In genomic region chr10:96130326-96130758, GRCh38 we compare ENCODE assay signal across 8 cellular contexts. TPM values are rescaled to one million over a fixed set of nuclear protein-coding genes. Genes with fewer than 3 reads are reported as not detected.
DNase-seq lines count a peak whose midpoint lies in the region; ATAC-seq and TF ChIP-seq lines count a peak whose summit lies in the region.

No MANE protein-coding gene starts in this region.

- DNase-seq in ELR (ENCODE audit: low read depth) (peak; percentile 89), HuH-7.5 (ENCODE audit: low spot score) (peak; percentile 44), SJCRH30 (peak; percentile 80 to 84), left cardiac atrium (peak; percentile 77), psoas muscle (peak; percentile 73 to 75)
- DNase-seq in activated naive CD4-positive, alpha-beta T cell treated with anti-CD3 and anti-CD28 coated beads, Interleukin-2, amount 50 U/mL, for 72 hours (ENCODE audit: low spot score in 2 of 2) = peak; percentile 75 to 82
- no peak for DNase-seq in central memory CD4-positive, alpha-beta T cell

- H3K4me3 ChIP-seq in SJCRH30 = peak overlapping the region; percentile 78
- peak overlapping the region; percentile 88 for H3K4me3 ChIP-seq in psoas muscle

- H3K4me1 ChIP-seq in SJCRH30 (0 out of 2 replicates have a peak, but pooled peaks cover 5% of the 10 kb centered on the region), psoas muscle (no peaks in the 10 kb centered on the region)

- ATAC-seq in GM21529 (IDR thresholded peaks at IDR 0.05; ENCODE audit: unreplicated experiment) (peak; percentile 66), left cardiac atrium (peak; percentile 86 to 90), psoas muscle (peak; percentile 77 to 87 (median 78))
- peak; percentile 79 to 86 for ATAC-seq in activated naive CD4-positive, alpha-beta T cell treated with anti-CD3 and anti-CD28 coated beads, Interleukin-2, amount 50 U/mL, for 72 hours

- 1% methylated on average over 38 of the region's 38 CpGs for WGBS in psoas muscle, 3 donors

- no peaks in the 10 kb centered on the region for H3K27me3 ChIP-seq in SJCRH30
- peaks cover 0 to 37% (median 15%) of the 10 kb centered on the region in 3 donors for H3K27me3 ChIP-seq in psoas muscle (ENCODE audit: insufficient read depth in 3 of 3, low read length in 2 of 3)

- no peaks in the 10 kb centered on the region for H3K9me3 Mint-ChIP-seq in activated naive CD4-positive, alpha-beta T cell treated with anti-CD3 and anti-CD28 coated beads, Interleukin-2, amount 50 U/mL, for 72 hours

- H3K27ac ChIP-seq in SJCRH30 (peak overlapping the region; percentile 97), psoas muscle (peak overlapping the region; percentile 88)

- no peaks in the 10 kb centered on the region for H3K9me3 ChIP-seq in SJCRH30 (replicated peaks)
- no peaks in the 10 kb centered on the region for H3K9me3 ChIP-seq in psoas muscle

- no peak for TF ChIP-seq CTCF in psoas muscle (IDR thresholded peaks at IDR 0.05)

- peaks cover 33 to 36% of the 10 kb centered on the region in 2 donors for H3K36me3 Mint-ChIP-seq in activated naive CD4-positive, alpha-beta T cell treated with anti-CD3 and anti-CD28 coated beads, Interleukin-2, amount 50 U/mL, for 72 hours

- H3K36me3 ChIP-seq in SJCRH30 = 0 out of 2 replicates have a peak, but pooled peaks cover 3% of the 10 kb centered on the region
- H3K36me3 ChIP-seq in psoas muscle (ENCODE audit: insufficient read depth in 1 of 2, low read depth in 1 of 2) = peaks cover 0 to 29% of the 10 kb centered on the region in 2 donors

- intact Hi-C loops in left cardiac atrium (cut with DNase I) = loop anchor here (1.0 to 2.0 kb wide), 2 partner anchors 40 to 42 kb away; no protein-coding TSS in a partner anchor
- intact Hi-C loops in psoas muscle (cut with DNase I) = loop anchor here (1.0 to 10.0 kb wide), 2 partner anchors 40 to 436 kb away; partner anchors contain the start of gene TCTN3 (in 1 of the 2)

- peak overlapping the region; percentile 99 to 100 for H3K27ac Mint-ChIP-seq in activated naive CD4-positive, alpha-beta T cell treated with anti-CD3 and anti-CD28 coated beads, Interleukin-2, amount 50 U/mL, for 72 hours

RNA-seq across cellular contexts. Expression of gene ZNF518A, which starts 0.2 kb away (rescaled TPM):
- total RNA-seq in SJCRH30 (2014; rRNA removed; shearing (Covaris generic)) = 19.0 and 24.9 TPM in 2 replicates
- 10 to 100 TPM; 16.4 to 20.1 TPM for total RNA-seq in activated naive CD4-positive, alpha-beta T cell treated with anti-CD3 and anti-CD28 coated beads, Interleukin-2, amount 50 U/mL, for 72 hours
- total RNA-seq in left cardiac atrium (10 to 100 TPM; 10.5 to 12.4 TPM), psoas muscle (10 to 100 TPM in 1 of 4 donors, 1 to 10 TPM in 3; 7.4 to 10.2 (median 8.2) TPM)
- 1 to 10 TPM; 1.9 to 6.3 (median 3.0) TPM for polyA plus RNA-seq in psoas muscle
